ENCODE assay signal across 8 cellular contexts in genomic region chr20:2451939-2452732, GRCh38. TPM values are rescaled to one million over a fixed set of nuclear protein-coding genes. Genes with fewer than 3 reads are reported as not detected.
DNase-seq lines count a peak whose midpoint lies in the region; ATAC-seq and TF ChIP-seq lines count a peak whose summit lies in the region.

No MANE protein-coding gene starts in this region.

- H3K4me1 ChIP-seq in colonic mucosa: no peaks in the 10 kb centered on the region
- no peaks in the 10 kb centered on the region for H3K4me1 ChIP-seq in liver (ENCODE audit: control insufficient read depth in 4 of 4, insufficient read depth in 4 of 4, low read length in 3 of 4)

- H3K27me3 ChIP-seq in colonic mucosa (no peaks in the 10 kb centered on the region), liver (ENCODE audit: control insufficient read depth in 4 of 4, insufficient read depth in 4 of 4, low read length in 3 of 4) (no peaks in the 10 kb centered on the region)

- no peaks in the 10 kb centered on the region for H3K36me3 ChIP-seq in colonic mucosa
- H3K36me3 ChIP-seq in liver (ENCODE audit: control insufficient read depth in 4 of 4, insufficient read depth in 3 of 4, low read depth in 1 of 4, low read length in 3 of 4): no peaks in the 10 kb centered on the region

- H3K4me3 ChIP-seq in AG10803 (ENCODE audit: low read length) (no peak overlapping the region), colonic mucosa (no peak overlapping the region), liver (ENCODE audit: low read depth in 1 of 3, low read length in 3 of 3) (no peak overlapping the region)

- DNase-seq in AG10803 (ENCODE audit: low read depth): peak; percentile 81
- peak; percentile 62 for DNase-seq in H4 (ENCODE audit: low spot score)
- DNase-seq in NCI-H446 (lab: John Stamatoyannopoulos, UW): peak; percentile 46 to 72
- peak; percentile 52 to 72 for DNase-seq in activated CD4-positive, alpha-beta T cell treated with anti-CD3 and anti-CD28 coated beads for 4 hours
- DNase-seq in colonic mucosa: peak; percentile 81
- DNase-seq in stimulated activated CD4-positive, alpha-beta T cell treated with anti-CD3 and anti-CD28 coated beads, TNF-alpha, amount 100 ng/mL, for 48 hours (ENCODE audit: low read depth in 3 of 3): peak; percentile 52 to 75 (median 66)

- WGBS in liver: 54% methylated on average over 8 of the region's 8 CpGs

- no peak for ATAC-seq in HG02852 (IDR thresholded peaks at IDR 0.05; ENCODE audit: unreplicated experiment)

- intact Hi-C loops in colonic mucosa (cut with DNase I): loop anchor here (5.0 kb wide), 1 partner anchor 245 kb away; no protein-coding TSS in a partner anchor

- no peak overlapping the region for H3K27ac ChIP-seq in colonic mucosa
- no peak overlapping the region for H3K27ac ChIP-seq in liver (ENCODE audit: low read depth in 1 of 2, low read length in 2 of 2)

- TF ChIP-seq CTCF in AG10803 (conservative IDR thresholded peaks at IDR 0.05; ENCODE audit: low read length) (peak; percentile 95), colonic mucosa (IDR thresholded peaks at IDR 0.05) (peak; percentile 86), liver (IDR thresholded peaks at IDR 0.05; ENCODE audit: low read depth, low read length, missing input control) (peak; percentile 82)

- no peak overlapping the region for H3K9ac ChIP-seq in colonic mucosa (ENCODE audit: low read depth in 2 of 2, low read length in 2 of 2)
- no peak overlapping the region for H3K9ac ChIP-seq in liver (ENCODE audit: low read depth in 1 of 2, low read length in 2 of 2)

- peak; percentile 82 to 86 for TF ChIP-seq RAD21 in liver (IDR thresholded peaks at IDR 0.05)

- H3K9me3 ChIP-seq in colonic mucosa: no peaks in the 10 kb centered on the region
- no peaks in the 10 kb centered on the region for H3K9me3 ChIP-seq in liver (ENCODE audit: control insufficient read depth in 4 of 4, low read length in 3 of 4)

TF ChIP-seq in liver, 16 proteins besides CTCF, POLR2A, EP300 and RAD21:
- TF ChIP-seq REST (IDR thresholded peaks at IDR 0.05): peak; percentile 26
- no peak for TF ChIP-seq EGR1 (IDR thresholded peaks at IDR 0.05; ENCODE audit: low read depth in 2 of 2)

RNA-seq across cellular contexts. Expression of gene SNRPB, which starts 18.5 kb away (rescaled TPM):
- total RNA-seq in H4 (2014; rRNA removed; shearing (Covaris generic)): 659 and 788 TPM in 2 replicates
- total RNA-seq in colonic mucosa (100 to 1,000 TPM; 150 to 311 TPM), liver (100 to 1,000 TPM in 1 of 2 donors, 10 to 100 TPM in 1; 42.3 to 111 TPM)
- polyA plus RNA-seq in liver: 10 to 100 TPM; 65.3 to 79.9 TPM

RNA-seq across cellular contexts. Expression of gene ZNF343, which starts 56.6 kb away (rescaled TPM):
- total RNA-seq in H4 (2014; rRNA removed; shearing (Covaris generic)): 5.8 and 6.9 TPM in 2 replicates
- 1 to 10 TPM; 6.5 to 8.5 TPM for total RNA-seq in colonic mucosa
- total RNA-seq in liver: 10 to 100 TPM in 1 of 2 donors, 1 to 10 TPM in 1; 4.8 to 10.5 TPM
- polyA plus RNA-seq in liver: 1 to 10 TPM; 3.3 to 3.6 TPM
